Comparison of ENCODE assay signal across 8 cellular contexts in genomic region chr10:22606164-22606614, GRCh38.
DNase-seq lines count a peak whose midpoint lies in the region; ATAC-seq, FAIRE-seq and TF ChIP-seq lines count a peak whose summit lies in the region.

No MANE protein-coding gene starts in this region.

- H3K4me1 Mint-ChIP-seq in activated CD4-positive, alpha-beta memory T cell treated with anti-CD3 and anti-CD28 coated beads for 36 hours (ENCODE audit: low read depth) = peaks cover 70% of the 10 kb centered on the region

- CTCF ChIA-PET in activated CD4-positive, alpha-beta memory T cell treated with anti-CD3 and anti-CD28 coated beads for 36 hours (lab: Charles Lee) = no interaction called here

- peak; percentile 94 for FAIRE-seq in GM12891 (lab: Jason Lieb, UNC)

- H3K27me3 Mint-ChIP-seq in activated CD4-positive, alpha-beta memory T cell treated with anti-CD3 and anti-CD28 coated beads for 36 hours = no peaks in the 10 kb centered on the region

- ATAC-seq in GM21360 (IDR thresholded peaks at IDR 0.05; ENCODE audit: unreplicated experiment) (peak; percentile 88), HG03460 (IDR thresholded peaks at IDR 0.05; ENCODE audit: unreplicated experiment) (peak; percentile 90), left lobe of liver (peak; percentile 60)

- no peak for TF ChIP-seq POLR2A in GM12891 (IDR thresholded peaks at IDR 0.05; ENCODE audit: low read depth, low read length)

- H3K27ac Mint-ChIP-seq in activated CD4-positive, alpha-beta memory T cell treated with anti-CD3 and anti-CD28 coated beads for 36 hours = peak overlapping the region; percentile 86

- peak; percentile 33 for DNase-seq in GM12891 (ENCODE audit: insufficient read length, low spot score)
- DNase-seq in activated CD4-positive, alpha-beta memory T cell treated with anti-CD3 and anti-CD28 coated beads for 36 hours = peak; percentile 49
- no peak for DNase-seq in left lobe of liver (ENCODE audit: low spot score)
- no peak for DNase-seq in NCI-H187 (lab: John Stamatoyannopoulos, UW)
- DNase-seq in dedifferentiated amniotic fluid mesenchymal stem cell (ENCODE audit: extremely low spot score) = no peak
- DNase-seq in cortex of kidney (lab: John Stamatoyannopoulos, UW) = no peak

- no peaks in the 10 kb centered on the region for H3K9me3 Mint-ChIP-seq in activated CD4-positive, alpha-beta memory T cell treated with anti-CD3 and anti-CD28 coated beads for 36 hours

- intact Hi-C loops in activated CD4-positive, alpha-beta memory T cell treated with anti-CD3 and anti-CD28 coated beads for 36 hours (cut with micrococcal nuclease) = no loop called here

- POLR2A ChIA-PET in activated CD4-positive, alpha-beta memory T cell treated with anti-CD3 and anti-CD28 coated beads for 36 hours (lab: Charles Lee) = no interaction called here

- peaks cover 43% of the 10 kb centered on the region for H3K36me3 Mint-ChIP-seq in activated CD4-positive, alpha-beta memory T cell treated with anti-CD3 and anti-CD28 coated beads for 36 hours

- no peak overlapping the region for H3K4me3 Mint-ChIP-seq in activated CD4-positive, alpha-beta memory T cell treated with anti-CD3 and anti-CD28 coated beads for 36 hours

TF ChIP-seq in GM12891, 5 proteins besides CTCF, POLR2A, EP300 and RAD21:
- TF ChIP-seq SPI1 (IDR thresholded peaks at IDR 0.05; ENCODE audit: low read depth, low read length) = 0 out of 2 replicates have a peak, but pooled peaks have one; percentile 21
- peak; percentile 44; the same call in 1 of the 2 replicates for TF ChIP-seq TAF1 (IDR thresholded peaks at IDR 0.05; ENCODE audit: low read depth, low read length)
- TF ChIP-seq PAX5 (IDR thresholded peaks at IDR 0.05; ENCODE audit: insufficient read depth, low read length, severe bottlenecking) = peak; percentile 57
- peak; percentile 91 for TF ChIP-seq POU2F2 (IDR thresholded peaks at IDR 0.05; ENCODE audit: low read depth, low read length)
- no peak for TF ChIP-seq POLR2AphosphoS5 (IDR thresholded peaks at IDR 0.05; ENCODE audit: low read depth, low read length)

Comparison
In these comparisons a context has a peak if more than half of its experiments do, and no peak if none do; other contexts are left out.
1. DNase-seq: peak in GM12891 (single experiment) and activated CD4-positive, alpha-beta memory T cell treated with anti-CD3 and anti-CD28 coated beads for 36 hours (single experiment); none in left lobe of liver (single experiment), NCI-H187 (0 of 2), dedifferentiated amniotic fluid mesenchymal stem cell (single experiment) and cortex of kidney (single experiment).
2. Peak in every context shown above with its lines, with median percentiles within 50 percentile points of each other: ATAC-seq.